13 cellular contexts compared by ENCODE assay signal in the genomic region with DNA sequence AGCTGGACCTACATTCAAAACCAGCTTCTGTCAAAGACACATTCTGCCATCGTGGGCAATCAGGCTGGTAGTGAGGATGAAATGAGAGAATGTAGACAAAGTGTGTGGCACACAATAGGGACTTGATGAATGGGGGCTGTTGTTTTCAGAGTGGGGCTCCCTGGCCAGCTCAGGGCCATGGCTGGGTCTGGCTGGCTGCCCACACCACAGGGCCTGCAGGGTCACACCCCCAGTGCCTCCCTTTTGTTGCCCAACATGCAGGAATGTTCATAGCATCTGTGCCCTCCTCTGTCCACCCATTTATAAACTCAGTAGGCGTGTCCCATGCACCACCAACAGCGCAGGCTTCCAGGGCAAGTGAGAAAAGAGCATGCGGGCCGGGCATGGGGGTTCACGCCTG. TPM values are rescaled to one million over a fixed set of nuclear protein-coding genes. Genes with fewer than 3 reads are reported as not detected.
DNase-seq lines count a peak whose midpoint lies in the region; ATAC-seq and TF ChIP-seq lines count a peak whose summit lies in the region.
"Had no signal": no experiment of that assay in that cellular context is flagged by ENCODE, and none has a peak within 500 bp of the region (broad histone marks: within the 10 kb centered on the region; RNA-seq: fewer than 3 reads in every experiment).

No MANE protein-coding gene starts in this region.

- TF ChIP-seq CTCF in breast epithelium (IDR thresholded peaks at IDR 0.05) (no peak), testis (IDR thresholded peaks at IDR 0.05) (no peak), gastrocnemius medialis (IDR thresholded peaks at IDR 0.05 in 4 of 5, conservative IDR thresholded peaks at IDR 0.05 in 1 of 5) (no peak)

- no peaks in the 10 kb centered on the region for H3K9me3 Mint-ChIP-seq in activated CD4-positive, alpha-beta memory T cell treated with anti-CD3 and anti-CD28 coated beads for 36 hours
- no peaks in the 10 kb centered on the region for H3K9me3 Mint-ChIP-seq in activated CD4-positive, alpha-beta memory T cell treated with anti-CD3 and anti-CD28 coated beads, Interleukin-2, amount 10 ng/mL, durations not matched to agents 7 days and 5 days
- H3K9me3 Mint-ChIP-seq: activated CD4-positive, alpha-beta T cell treated with anti-CD3 and anti-CD28 coated beads, Interleukin-2, amount 10 ng/mL, durations not matched to agents 24 days and 14 days had no signal

- H3K27me3 ChIP-seq in breast epithelium (no peaks in the 10 kb centered on the region), testis (no peaks in the 10 kb centered on the region), gastrocnemius medialis (no peaks in the 10 kb centered on the region)

- DNase-seq in activated CD4-positive, alpha-beta memory T cell treated with anti-CD3 and anti-CD28 coated beads for 36 hours = no peak
- DNase-seq in activated CD4-positive, alpha-beta memory T cell treated with anti-CD3 and anti-CD28 coated beads, Interleukin-2, amount 10 ng/mL, durations not matched to agents 7 days and 5 days = no peak
- DNase-seq in breast epithelium (ENCODE audit: low spot score in 2 of 2) (peak in 1 of 2 donors; percentile 73), myocyte (ENCODE audit: low read depth) (peak; percentile 52), testis (peak; percentile 67), gastrocnemius medialis (no peak), NCI-H146 (lab: John Stamatoyannopoulos, UW) (no peak)
- DNase-seq: 8988T; activated CD4-positive, alpha-beta T cell treated with anti-CD3 and anti-CD28 coated beads, Interleukin-2, amount 10 ng/mL, durations not matched to agents 24 days and 14 days; cortex of kidney; NCI-H187; stimulated activated CD4-positive, alpha-beta T cell treated with anti-CD3 and anti-CD28 coated beads, Interleukin-1b, Interleukin-23, amount 100 ng/mL, for 48 hours had no signal

- H3K27me3 Mint-ChIP-seq in activated CD4-positive, alpha-beta memory T cell treated with anti-CD3 and anti-CD28 coated beads for 36 hours = no peaks in the 10 kb centered on the region
- no peaks in the 10 kb centered on the region for H3K27me3 Mint-ChIP-seq in activated CD4-positive, alpha-beta memory T cell treated with anti-CD3 and anti-CD28 coated beads, Interleukin-2, amount 10 ng/mL, durations not matched to agents 7 days and 5 days
- H3K27me3 Mint-ChIP-seq: activated CD4-positive, alpha-beta T cell treated with anti-CD3 and anti-CD28 coated beads, Interleukin-2, amount 10 ng/mL, durations not matched to agents 24 days and 14 days had no signal

- peak overlapping the region; percentile 60 to 74 for H3K27ac ChIP-seq in breast epithelium
- H3K27ac ChIP-seq in testis = peak overlapping the region in 1 of 2 donors; percentile 83
- H3K27ac ChIP-seq in gastrocnemius medialis = peak overlapping the region in 1 of 4 donors; percentile 15

- peaks cover 10 to 55% of the 10 kb centered on the region in 2 donors for H3K4me1 ChIP-seq in breast epithelium
- H3K4me1 ChIP-seq in testis = peaks cover 57% of the 10 kb centered on the region
- peaks cover 0 to 6% of the 10 kb centered on the region in 2 donors for H3K4me1 ChIP-seq in gastrocnemius medialis

- ATAC-seq in gastrocnemius medialis (no peak), HG02973 (IDR thresholded peaks at IDR 0.05; ENCODE audit: unreplicated experiment) (no peak)

- CTCF ChIA-PET in activated CD4-positive, alpha-beta memory T cell treated with anti-CD3 and anti-CD28 coated beads for 36 hours (lab: Charles Lee) = interaction anchor here (0.5 to 1.5 kb wide), 3 partner anchors 41 to 84 kb away, joined by 3 to 4 read pairs (median 3); no protein-coding TSS in a partner anchor
- CTCF ChIA-PET in activated CD4-positive, alpha-beta memory T cell treated with anti-CD3 and anti-CD28 coated beads, Interleukin-2, amount 10 ng/mL, durations not matched to agents 7 days and 5 days (lab: Charles Lee) = interaction anchor here (1.0 kb wide), 1 partner anchor 41 kb away, joined by 3 read pairs; no protein-coding TSS in a partner anchor

- H3K27ac Mint-ChIP-seq in activated CD4-positive, alpha-beta memory T cell treated with anti-CD3 and anti-CD28 coated beads for 36 hours = peak overlapping the region; percentile 28
- H3K27ac Mint-ChIP-seq in activated CD4-positive, alpha-beta memory T cell treated with anti-CD3 and anti-CD28 coated beads, Interleukin-2, amount 10 ng/mL, durations not matched to agents 7 days and 5 days = no peak overlapping the region

- H3K9me3 ChIP-seq in breast epithelium (no peaks in the 10 kb centered on the region), testis (no peaks in the 10 kb centered on the region), gastrocnemius medialis (no peaks in the 10 kb centered on the region)

- intact Hi-C loops in activated CD4-positive, alpha-beta memory T cell treated with anti-CD3 and anti-CD28 coated beads for 36 hours (cut with micrococcal nuclease) = no loop called here
- intact Hi-C loops in breast epithelium (cut with DNase I; ENCODE audit: low total_unique reads) = no loop called here
- intact Hi-C loops in testis (cut with DNase I; ENCODE audit: low total_unique reads) = no loop called here
- intact Hi-C loops in gastrocnemius medialis (cut with DNase I; ENCODE audit: low total_unique reads) = no loop called here

- H3K4me1 Mint-ChIP-seq in activated CD4-positive, alpha-beta memory T cell treated with anti-CD3 and anti-CD28 coated beads for 36 hours (ENCODE audit: low read depth) = peaks cover 65% of the 10 kb centered on the region
- peaks cover 34% of the 10 kb centered on the region for H3K4me1 Mint-ChIP-seq in activated CD4-positive, alpha-beta memory T cell treated with anti-CD3 and anti-CD28 coated beads, Interleukin-2, amount 10 ng/mL, durations not matched to agents 7 days and 5 days

- H3K4me3 ChIP-seq in breast epithelium = no peak overlapping the region
- no peak overlapping the region for H3K4me3 ChIP-seq in testis
- no peak overlapping the region for H3K4me3 ChIP-seq in gastrocnemius medialis

- TF ChIP-seq POLR2A in breast epithelium (IDR thresholded peaks at IDR 0.05) (no peak), testis (IDR thresholded peaks at IDR 0.05) (no peak), gastrocnemius medialis (IDR thresholded peaks at IDR 0.05) (no peak)

- peaks cover 15% of the 10 kb centered on the region for H3K36me3 Mint-ChIP-seq in activated CD4-positive, alpha-beta memory T cell treated with anti-CD3 and anti-CD28 coated beads for 36 hours
- peaks cover 6% of the 10 kb centered on the region for H3K36me3 Mint-ChIP-seq in activated CD4-positive, alpha-beta memory T cell treated with anti-CD3 and anti-CD28 coated beads, Interleukin-2, amount 10 ng/mL, durations not matched to agents 7 days and 5 days (ENCODE audit: low read depth)

- 73 to 80% methylated on average over 6 of the region's 6 CpGs for WGBS in testis, 2 donors

- in situ Hi-C loops in gastrocnemius medialis (cut with MboI; ENCODE audit: low sequenced_read_pairs in 4 of 4) = no loop called here

- H3K4me3 Mint-ChIP-seq in activated CD4-positive, alpha-beta memory T cell treated with anti-CD3 and anti-CD28 coated beads for 36 hours = no peak overlapping the region
- H3K4me3 Mint-ChIP-seq in activated CD4-positive, alpha-beta memory T cell treated with anti-CD3 and anti-CD28 coated beads, Interleukin-2, amount 10 ng/mL, durations not matched to agents 7 days and 5 days = no peak overlapping the region
- H3K4me3 Mint-ChIP-seq: activated CD4-positive, alpha-beta T cell treated with anti-CD3 and anti-CD28 coated beads, Interleukin-2, amount 10 ng/mL, durations not matched to agents 24 days and 14 days had no signal

- H3K36me3 ChIP-seq in breast epithelium = no peaks in the 10 kb centered on the region
- no peaks in the 10 kb centered on the region for H3K36me3 ChIP-seq in testis (ENCODE audit: low read depth, missing control alignments)
- H3K36me3 ChIP-seq in gastrocnemius medialis = no peaks in the 10 kb centered on the region

- POLR2A ChIA-PET in activated CD4-positive, alpha-beta memory T cell treated with anti-CD3 and anti-CD28 coated beads for 36 hours (lab: Charles Lee) = interaction anchor here (1.6 kb wide), 1 partner anchor 17 kb away, joined by 4 read pairs; no protein-coding TSS in a partner anchor
- POLR2A ChIA-PET in activated CD4-positive, alpha-beta memory T cell treated with anti-CD3 and anti-CD28 coated beads, Interleukin-2, amount 10 ng/mL, durations not matched to agents 7 days and 5 days (lab: Charles Lee) = no interaction called here

RNA-seq across cellular contexts. Expression of gene ECE1, which starts 20.8 kb away (rescaled TPM):
- total RNA-seq in activated CD4-positive, alpha-beta memory T cell treated with anti-CD3 and anti-CD28 coated beads for 36 hours = 100 to 1,000 TPM; 137 to 144 TPM
- 10 to 100 TPM; 85.3 to 87.9 TPM for total RNA-seq in activated CD4-positive, alpha-beta memory T cell treated with anti-CD3 and anti-CD28 coated beads, Interleukin-2, amount 10 ng/mL, durations not matched to agents 7 days and 5 days
- total RNA-seq in breast epithelium (100 to 1,000 TPM in 2 of 3 donors, 10 to 100 TPM in 1; 62.6 to 121 (median 112) TPM), myocyte (15.9 and 17.0 TPM in 2 replicates), testis (100 to 1,000 TPM in 1 of 2 donors, 10 to 100 TPM in 1; 96.4 to 101 TPM), gastrocnemius medialis (10 to 100 TPM; 17.1 to 39.9 (median 26.7) TPM)
- 59.1 TPM for polyA plus RNA-seq in myocyte (2012)
- 66.1 TPM for polyA plus RNA-seq in testis (ENCODE audit: insufficient read depth, low read depth, low replicate concordance)

Comparison
In these comparisons a context has a peak if more than half of its experiments do, and no peak if none do; other contexts are left out.
1. DNase-seq: peak in myocyte (single experiment) and testis (single experiment); none in activated CD4-positive, alpha-beta memory T cell treated with anti-CD3 and anti-CD28 coated beads for 36 hours (single experiment), activated CD4-positive, alpha-beta memory T cell treated with anti-CD3 and anti-CD28 coated beads, Interleukin-2, amount 10 ng/mL, durations not matched to agents 7 days and 5 days (single experiment), gastrocnemius medialis (0 of 2) and NCI-H146 (single experiment).